8 cellular contexts compared by ENCODE assay signal in the genomic region with DNA sequence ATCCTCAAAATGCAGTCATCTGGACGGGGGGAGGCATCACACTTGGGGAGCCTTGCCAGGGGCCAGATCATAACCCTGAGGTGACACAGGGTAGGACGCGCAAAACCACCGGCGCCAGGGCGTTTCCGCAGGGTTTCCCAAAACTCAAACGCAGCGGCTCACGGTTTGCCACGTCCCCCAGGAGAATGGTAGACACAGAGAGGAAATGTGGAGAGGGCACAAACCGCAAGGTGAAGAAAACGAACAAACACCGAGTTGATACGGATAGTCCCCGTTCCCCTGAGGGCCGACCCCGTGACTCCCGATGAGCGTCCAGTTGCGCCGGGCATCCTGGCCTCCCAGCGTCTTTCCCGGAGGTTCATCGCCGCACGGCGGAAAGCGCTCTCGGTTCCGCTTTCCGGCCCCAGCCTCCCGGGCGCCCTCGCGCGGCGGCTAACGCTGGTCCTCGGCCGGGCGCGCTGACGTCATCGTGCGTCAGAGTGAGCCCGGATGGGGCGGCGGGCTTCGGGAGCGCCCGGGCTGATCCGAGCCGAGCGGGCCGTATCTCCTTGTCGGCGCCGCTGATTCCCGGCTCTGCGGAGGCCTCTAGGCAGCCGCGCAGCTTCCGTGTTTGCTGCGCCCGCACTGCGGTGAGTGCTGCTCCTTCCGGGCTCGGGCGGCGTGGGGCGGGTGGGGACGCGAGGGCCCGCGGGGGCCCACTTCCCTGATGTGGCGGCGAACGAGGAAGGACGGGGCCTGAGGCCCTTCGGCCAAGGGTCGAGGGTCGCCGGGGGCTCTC. TPM values are rescaled to one million over a fixed set of nuclear protein-coding genes. Genes with fewer than 3 reads are reported as not detected.
DNase-seq lines count a peak whose midpoint lies in the region; ATAC-seq and TF ChIP-seq lines count a peak whose summit lies in the region.

TSS of gene BIRC2 (plus strand) at position 467 of the 778 bp plus-strand sequence. CDS start 2,641 bp downstream, outside the sequence.

- H3K27ac ChIP-seq in ACC112 (ENCODE audit: low read depth, low read length): peak within 1 kb of the TSS; percentile 98
- peak within 1 kb of the TSS; percentile 95 for H3K27ac ChIP-seq in VCaP
- H3K27ac ChIP-seq in breast epithelium: peak within 1 kb of the TSS; percentile 99 to 100

- peak; percentile 92 for TF ChIP-seq POLR2A in breast epithelium (IDR thresholded peaks at IDR 0.05)

- H3K4me1 ChIP-seq in ACC112 (ENCODE audit: control insufficient read depth, insufficient read depth, low read length, unreplicated experiment) (peaks cover 41% of the 10 kb centered on the region), breast epithelium (peaks cover 0 to 4% of the 10 kb centered on the region in 2 donors)

- ATAC-seq in GM18858 (IDR thresholded peaks at IDR 0.05; ENCODE audit: unreplicated experiment) (peak; percentile 76), HG03095 (IDR thresholded peaks at IDR 0.05; ENCODE audit: unreplicated experiment) (peak; percentile 87)

- H3K9me3 ChIP-seq in breast epithelium: no peaks in the 10 kb centered on the region

- peak within 1 kb of the TSS; percentile 57 for H2AFZ ChIP-seq in ACC112 (ENCODE audit: low read length, unreplicated experiment)

- TF ChIP-seq CTCF in VCaP (conservative IDR thresholded peaks at IDR 0.05): peak; percentile 93
- TF ChIP-seq CTCF in breast epithelium (IDR thresholded peaks at IDR 0.05): peak; percentile 74 to 92 (median 86)

- peaks cover 20% of the 10 kb centered on the region for H3K36me3 ChIP-seq in ACC112 (ENCODE audit: insufficient read depth, low read length)
- H3K36me3 ChIP-seq in breast epithelium: no peaks in the 10 kb centered on the region

- no peaks in the 10 kb centered on the region for H3K27me3 ChIP-seq in ACC112 (ENCODE audit: insufficient read depth, low read length)
- H3K27me3 ChIP-seq in breast epithelium: no peaks in the 10 kb centered on the region

- H3K4me3 ChIP-seq in ACC112 (ENCODE audit: low read depth, low read length) (peak within 1 kb of the TSS; percentile 98), breast epithelium (peak within 1 kb of the TSS; percentile 70 to 87 (median 78))

- H3K79me2 ChIP-seq in ACC112 (ENCODE audit: control insufficient read depth, insufficient read depth, low read length, unreplicated experiment): peaks cover 50% of the 10 kb centered on the region

- peak; percentile 98 for DNase-seq in NCI-H2196 (lab: John Stamatoyannopoulos, UW; ENCODE audit: unreplicated experiment)
- peak; percentile 91 for DNase-seq in breast epithelium (ENCODE audit: low spot score in 2 of 2)
- peak; percentile 91 for DNase-seq in iPS-NIHi11 (ENCODE audit: low spot score)
- peak; percentile 77 for DNase-seq in smooth muscle cell of the brain vasculature (ENCODE audit: low read depth, low spot score)

- intact Hi-C loops in breast epithelium (cut with DNase I; ENCODE audit: low total_unique reads): no loop called here

RNA-seq across cellular contexts. Expression of gene BIRC2, which starts in this region (rescaled TPM):
- 10 to 100 TPM; 45.6 to 95.7 (median 48.5) TPM for total RNA-seq in breast epithelium

Comparison
In these comparisons a context has a peak if more than half of its experiments do, and no peak if none do; other contexts are left out.
1. Peak in every context shown above with its lines: DNase-seq, ATAC-seq, H3K4me3 ChIP-seq and H3K27ac ChIP-seq.